21 cellular contexts compared by ENCODE assay signal in the genomic region with DNA sequence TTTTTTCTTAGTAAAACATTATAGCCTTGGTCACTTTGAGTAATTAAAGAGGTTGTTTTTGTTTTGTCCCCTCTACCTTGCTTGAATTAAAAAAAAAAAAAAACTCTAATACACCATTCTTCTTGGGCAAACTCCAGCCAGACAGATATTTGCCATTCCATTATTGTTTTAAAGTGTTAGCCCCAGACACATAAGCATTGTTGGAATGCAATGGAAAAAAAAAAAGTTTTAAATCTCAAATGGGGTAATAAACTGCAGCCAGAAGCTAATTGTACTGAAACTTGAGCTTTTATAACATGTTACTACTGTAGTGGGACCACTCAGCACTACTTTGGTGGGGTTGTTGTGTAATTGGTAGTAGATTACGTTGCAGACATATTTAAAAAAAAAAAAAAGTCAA.
DNase-seq lines count a peak whose midpoint lies in the region; FAIRE-seq and TF ChIP-seq lines count a peak whose summit lies in the region.
"Had no signal": no experiment of that assay in that cellular context is flagged by ENCODE, and none has a peak within 500 bp of the region (broad histone marks: within the 10 kb centered on the region; RNA-seq: fewer than 3 reads in every experiment).

No MANE protein-coding gene starts in this region.

- no peaks in the 10 kb centered on the region for H3K9me3 Mint-ChIP-seq in osteocyte (ENCODE audit: unreplicated experiment)
- no peaks in the 10 kb centered on the region for H3K9me3 Mint-ChIP-seq in activated naive CD8-positive, alpha-beta T cell treated with anti-CD3 and anti-CD28 coated beads for 36 hours

- H3K9ac ChIP-seq in kidney (ENCODE audit: low read length in 2 of 2): no peak overlapping the region

- DNase-seq in AG20443 (ENCODE audit: low spot score): peak; percentile 46
- peak; percentile 38 for DNase-seq in dedifferentiated amniotic fluid mesenchymal stem cell (ENCODE audit: extremely low spot score)
- no peak for DNase-seq in osteocyte (ENCODE audit: extremely low spot score, unreplicated experiment)
- no peak for DNase-seq in OCI-LY7 (ENCODE audit: low spot score)
- no peak for DNase-seq in stimulated activated naive CD4-positive, alpha-beta T cell (lab: John Stamatoyannopoulos, UW)
- DNase-seq in activated naive CD8-positive, alpha-beta T cell treated with anti-CD3 and anti-CD28 coated beads for 36 hours: no peak
- DNase-seq in kidney: no peak
- DNase-seq: activated naive CD4-positive, alpha-beta T cell treated with anti-CD3 and anti-CD28 coated beads, Interleukin-2, amount 50 U/mL, for 16 hours; activated T-cell treated with anti-CD3 and anti-CD28 coated beads, Interleukin-2, amount 50 U/mL, for 72 hours; cortex of kidney; immature natural killer cell; MG63; naive thymus-derived CD4-positive, alpha-beta T cell; NCI-H1417 treated with DMSO at 0.1 percent for 48 hours; NCI-H2171; NCI-H526 treated with DMSO at 0.1 percent for 48 hours; stimulated activated naive CD4-positive, alpha-beta T cell treated with Interleukin-2 at 50 U/mL for 16 hours had no signal

- no peaks in the 10 kb centered on the region for H4K20me1 ChIP-seq in OCI-LY7 (ENCODE audit: insufficient read depth, low read length)

- no peak overlapping the region for H2AFZ ChIP-seq in OCI-LY7 (ENCODE audit: low read length)

- peak; percentile 90 for TF ChIP-seq EP300 in Ishikawa (IDR thresholded peaks at IDR 0.05; ENCODE audit: borderline replicate concordance)

- H3K4me3 Mint-ChIP-seq in osteocyte (ENCODE audit: unreplicated experiment): no peak overlapping the region
- H3K4me3 Mint-ChIP-seq in activated naive CD8-positive, alpha-beta T cell treated with anti-CD3 and anti-CD28 coated beads for 36 hours: no peak overlapping the region
- H3K4me3 Mint-ChIP-seq: activated T-cell treated with anti-CD3 and anti-CD28 coated beads, Interleukin-2, amount 50 U/mL, for 72 hours; immature natural killer cell; naive thymus-derived CD4-positive, alpha-beta T cell had no signal

- H3K36me3 ChIP-seq in OCI-LY7 (ENCODE audit: insufficient read depth, low read length): no peaks in the 10 kb centered on the region
- H3K36me3 ChIP-seq in kidney (ENCODE audit: control insufficient read depth in 1 of 2, insufficient read depth in 2 of 2, low read length in 2 of 2): no peaks in the 10 kb centered on the region
- H3K36me3 ChIP-seq: MG63 had no signal

- TF ChIP-seq CTCF in osteocyte (IDR thresholded peaks at IDR 0.05) (no peak), OCI-LY7 (conservative IDR thresholded peaks at IDR 0.05; ENCODE audit: low read length) (no peak), kidney (IDR thresholded peaks at IDR 0.05; ENCODE audit: borderline replicate concordance, extremely low read depth, insufficient read depth) (no peak)

- intact Hi-C loops in OCI-LY7 (cut with micrococcal nuclease; ENCODE audit: unreplicated experiment): no loop called here
- intact Hi-C loops in kidney (cut with DNase I): no loop called here

- FAIRE-seq in kidney (lab: Jason Lieb, UNC): no peak
- FAIRE-seq: GM18507, TTC549 had no signal

- H3K36me3 Mint-ChIP-seq in osteocyte (ENCODE audit: unreplicated experiment): no peaks in the 10 kb centered on the region
- H3K36me3 Mint-ChIP-seq in activated naive CD8-positive, alpha-beta T cell treated with anti-CD3 and anti-CD28 coated beads for 36 hours: no peaks in the 10 kb centered on the region
- H3K36me3 Mint-ChIP-seq: immature natural killer cell; naive thymus-derived CD4-positive, alpha-beta T cell had no signal

- H3K27ac Mint-ChIP-seq in osteocyte (ENCODE audit: unreplicated experiment): peak overlapping the region; percentile 8
- no peak overlapping the region for H3K27ac Mint-ChIP-seq in activated naive CD8-positive, alpha-beta T cell treated with anti-CD3 and anti-CD28 coated beads for 36 hours
- H3K27ac Mint-ChIP-seq: activated T-cell treated with anti-CD3 and anti-CD28 coated beads, Interleukin-2, amount 50 U/mL, for 72 hours; immature natural killer cell; naive thymus-derived CD4-positive, alpha-beta T cell had no signal

- H3K4me1 ChIP-seq in OCI-LY7 (ENCODE audit: insufficient read depth, low read length, poor library complexity, severe bottlenecking) (no peaks in the 10 kb centered on the region), kidney (ENCODE audit: control insufficient read depth in 1 of 2, insufficient read depth in 1 of 2, low read depth in 1 of 2, low read length in 2 of 2) (no peaks in the 10 kb centered on the region)

- no peaks in the 10 kb centered on the region for H3K79me2 ChIP-seq in OCI-LY7 (ENCODE audit: insufficient read depth, low read depth, low read length)

- TF ChIP-seq RAD21 in Ishikawa (IDR thresholded peaks at IDR 0.05; ENCODE audit: low read depth): peak; percentile 9; the same call in 1 of the 2 replicates

- H3K27me3 Mint-ChIP-seq in osteocyte (ENCODE audit: unreplicated experiment): peaks cover 2% of the 10 kb centered on the region
- no peaks in the 10 kb centered on the region for H3K27me3 Mint-ChIP-seq in activated naive CD8-positive, alpha-beta T cell treated with anti-CD3 and anti-CD28 coated beads for 36 hours
- H3K27me3 Mint-ChIP-seq: naive thymus-derived CD4-positive, alpha-beta T cell had no signal

- POLR2A ChIA-PET in OCI-LY7 (lab: Charles Lee): no interaction called here

- peaks cover 22% of the 10 kb centered on the region for H3K4me1 Mint-ChIP-seq in osteocyte (ENCODE audit: unreplicated experiment)
- H3K4me1 Mint-ChIP-seq in activated naive CD8-positive, alpha-beta T cell treated with anti-CD3 and anti-CD28 coated beads for 36 hours: no peaks in the 10 kb centered on the region
- H3K4me1 Mint-ChIP-seq: immature natural killer cell; naive thymus-derived CD4-positive, alpha-beta T cell had no signal

- no peaks in the 10 kb centered on the region for H3K9me3 ChIP-seq in OCI-LY7 (ENCODE audit: low read length)
- no peaks in the 10 kb centered on the region for H3K9me3 ChIP-seq in kidney (ENCODE audit: control insufficient read depth in 1 of 2, low read length in 2 of 2)
- H3K9me3 ChIP-seq: MG63 had no signal

- no peak overlapping the region for H3K27ac ChIP-seq in OCI-LY7 (ENCODE audit: low read depth, low read length, poor library complexity, severe bottlenecking)
- H3K27ac ChIP-seq in kidney (ENCODE audit: low read depth in 2 of 2, low read length in 2 of 2): no peak overlapping the region

- CTCF ChIA-PET in OCI-LY7 (lab: Charles Lee; ENCODE audit: unreplicated experiment): no interaction called here

- BruUV-seq in OCI-LY7 (replicated peaks; lab: Mats Ljungman, UMichigan): no TSS peak

- H3K4me2 ChIP-seq in OCI-LY7 (ENCODE audit: low read length): no peak overlapping the region

- H3K4me3 ChIP-seq in OCI-LY7 (ENCODE audit: low read depth, low read length, poor library complexity, severe bottlenecking) (no peak overlapping the region), kidney (ENCODE audit: low read length in 2 of 2) (no peak overlapping the region)
- H3K4me3 ChIP-seq: lung, MG63 had no signal

- no peaks in the 10 kb centered on the region for H3K9me2 ChIP-seq in OCI-LY7 (ENCODE audit: insufficient read depth, low read length)

TF ChIP-seq in Ishikawa, 13 proteins besides CTCF, POLR2A, EP300 and RAD21:
- TF ChIP-seq TEAD4 (IDR thresholded peaks at IDR 0.05) (peak; percentile 98), TAF1 (IDR thresholded peaks at IDR 0.05; ENCODE audit: low read depth) (no peak), FOXM1 (IDR thresholded peaks at IDR 0.05; ENCODE audit: borderline replicate concordance, low read depth) (peak; percentile 86), TCF12 (IDR thresholded peaks at IDR 0.05; ENCODE audit: low read depth) (peak; percentile 82), NFIC (IDR thresholded peaks at IDR 0.05) (peak; percentile 88), MAX (IDR thresholded peaks at IDR 0.05) (peak; percentile 42; the same call in 1 of the 2 replicates), CEBPB (IDR thresholded peaks at IDR 0.05) (peak; percentile 48), CREB1 (IDR thresholded peaks at IDR 0.05; ENCODE audit: low read depth) (no peak)

Comparison
In these comparisons a context has a peak if more than half of its experiments do, and no peak if none do; other contexts are left out.
1. DNase-seq: peak in AG20443 (single experiment) and dedifferentiated amniotic fluid mesenchymal stem cell (single experiment); none in osteocyte (single experiment), OCI-LY7 (single experiment), stimulated activated naive CD4-positive, alpha-beta T cell (0 of 6), activated naive CD8-positive, alpha-beta T cell treated with anti-CD3 and anti-CD28 coated beads for 36 hours (single experiment) and kidney (single experiment).